Comparison of ENCODE assay signal across 1 cellular context in the genomic region with DNA sequence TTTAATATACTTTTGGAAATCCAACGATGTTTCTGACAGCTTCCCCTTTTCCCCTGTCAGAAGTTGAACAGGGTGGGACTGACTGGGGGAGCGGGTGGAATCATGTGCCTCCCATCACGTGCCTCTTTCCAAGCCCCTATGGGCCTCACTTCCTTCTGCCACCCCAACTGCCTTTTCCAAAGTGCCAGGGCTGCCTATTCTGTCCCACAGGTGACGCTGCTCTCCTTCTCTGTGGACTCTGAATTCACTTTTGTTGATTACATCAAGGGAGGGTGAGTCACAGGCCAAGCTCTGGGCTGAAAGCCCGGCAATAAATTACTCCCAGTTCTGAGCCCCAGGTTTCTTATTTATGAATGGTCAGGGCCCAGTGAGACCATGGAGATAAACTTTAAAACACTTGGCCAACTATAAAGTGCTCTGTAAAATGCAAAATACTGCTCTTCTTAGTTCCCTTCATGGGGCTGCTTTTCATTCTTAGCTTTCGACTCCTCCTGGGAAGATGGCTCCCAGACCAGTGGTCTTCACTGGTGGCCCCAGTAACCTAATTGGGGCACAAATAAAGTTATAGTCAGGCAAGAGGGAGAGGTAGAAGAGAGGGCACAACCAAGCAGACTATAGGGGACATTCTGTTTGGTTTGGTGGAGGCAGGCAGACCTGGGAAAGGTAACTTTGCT.
TF ChIP-seq lines count a peak whose summit lies in the region.

No MANE protein-coding gene starts in this region.

TF ChIP-seq in HEK293, 187 proteins besides CTCF, POLR2A, EP300 and RAD21 (continued from another document and continues in another):
- no peak for TF ChIP-seq MZF1 (tag by site-specific recombination; IDR thresholded peaks at IDR 0.05; ENCODE audit: borderline replicate concordance)
- TF ChIP-seq, protein P1, sequence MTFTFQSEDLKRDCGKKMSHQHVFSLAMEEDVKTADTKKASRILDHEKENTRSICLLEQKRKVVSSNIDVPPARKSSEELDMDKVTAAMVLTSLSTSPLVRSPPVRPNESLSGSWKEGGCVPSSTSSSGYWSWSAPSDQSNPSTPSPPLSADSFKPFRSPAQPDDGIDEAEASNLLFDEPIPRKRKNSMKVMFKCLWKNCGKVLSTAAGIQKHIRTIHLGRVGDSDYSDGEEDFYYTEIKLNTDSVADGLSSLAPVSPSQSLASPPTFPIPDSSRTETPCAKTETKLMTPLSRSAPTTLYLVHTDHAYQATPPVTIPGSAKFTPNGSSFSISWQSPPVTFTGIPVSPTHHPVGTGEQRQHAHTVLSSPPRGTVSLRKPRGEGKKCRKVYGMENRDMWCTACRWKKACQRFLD (tag by site-specific recombination; IDR thresholded peaks at IDR 0.05) = no peak
- TF ChIP-seq, protein P2, sequence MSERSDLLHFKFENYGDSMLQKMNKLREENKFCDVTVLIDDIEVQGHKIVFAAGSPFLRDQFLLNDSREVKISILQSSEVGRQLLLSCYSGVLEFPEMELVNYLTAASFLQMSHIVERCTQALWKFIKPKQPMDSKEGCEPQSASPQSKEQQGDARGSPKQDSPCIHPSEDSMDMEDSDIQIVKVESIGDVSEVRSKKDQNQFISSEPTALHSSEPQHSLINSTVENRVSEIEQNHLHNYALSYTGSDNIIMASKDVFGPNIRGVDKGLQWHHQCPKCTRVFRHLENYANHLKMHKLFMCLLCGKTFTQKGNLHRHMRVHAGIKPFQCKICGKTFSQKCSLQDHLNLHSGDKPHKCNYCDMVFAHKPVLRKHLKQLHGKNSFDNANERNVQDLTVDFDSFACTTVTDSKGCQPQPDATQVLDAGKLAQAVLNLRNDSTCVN (tag by site-specific recombination; optimal IDR thresholded peaks at IDR 0.05) = no peak
- TF ChIP-seq ZNF501 (tag by site-specific recombination; IDR thresholded peaks at IDR 0.05) = no peak
- TF ChIP-seq, protein P3, sequence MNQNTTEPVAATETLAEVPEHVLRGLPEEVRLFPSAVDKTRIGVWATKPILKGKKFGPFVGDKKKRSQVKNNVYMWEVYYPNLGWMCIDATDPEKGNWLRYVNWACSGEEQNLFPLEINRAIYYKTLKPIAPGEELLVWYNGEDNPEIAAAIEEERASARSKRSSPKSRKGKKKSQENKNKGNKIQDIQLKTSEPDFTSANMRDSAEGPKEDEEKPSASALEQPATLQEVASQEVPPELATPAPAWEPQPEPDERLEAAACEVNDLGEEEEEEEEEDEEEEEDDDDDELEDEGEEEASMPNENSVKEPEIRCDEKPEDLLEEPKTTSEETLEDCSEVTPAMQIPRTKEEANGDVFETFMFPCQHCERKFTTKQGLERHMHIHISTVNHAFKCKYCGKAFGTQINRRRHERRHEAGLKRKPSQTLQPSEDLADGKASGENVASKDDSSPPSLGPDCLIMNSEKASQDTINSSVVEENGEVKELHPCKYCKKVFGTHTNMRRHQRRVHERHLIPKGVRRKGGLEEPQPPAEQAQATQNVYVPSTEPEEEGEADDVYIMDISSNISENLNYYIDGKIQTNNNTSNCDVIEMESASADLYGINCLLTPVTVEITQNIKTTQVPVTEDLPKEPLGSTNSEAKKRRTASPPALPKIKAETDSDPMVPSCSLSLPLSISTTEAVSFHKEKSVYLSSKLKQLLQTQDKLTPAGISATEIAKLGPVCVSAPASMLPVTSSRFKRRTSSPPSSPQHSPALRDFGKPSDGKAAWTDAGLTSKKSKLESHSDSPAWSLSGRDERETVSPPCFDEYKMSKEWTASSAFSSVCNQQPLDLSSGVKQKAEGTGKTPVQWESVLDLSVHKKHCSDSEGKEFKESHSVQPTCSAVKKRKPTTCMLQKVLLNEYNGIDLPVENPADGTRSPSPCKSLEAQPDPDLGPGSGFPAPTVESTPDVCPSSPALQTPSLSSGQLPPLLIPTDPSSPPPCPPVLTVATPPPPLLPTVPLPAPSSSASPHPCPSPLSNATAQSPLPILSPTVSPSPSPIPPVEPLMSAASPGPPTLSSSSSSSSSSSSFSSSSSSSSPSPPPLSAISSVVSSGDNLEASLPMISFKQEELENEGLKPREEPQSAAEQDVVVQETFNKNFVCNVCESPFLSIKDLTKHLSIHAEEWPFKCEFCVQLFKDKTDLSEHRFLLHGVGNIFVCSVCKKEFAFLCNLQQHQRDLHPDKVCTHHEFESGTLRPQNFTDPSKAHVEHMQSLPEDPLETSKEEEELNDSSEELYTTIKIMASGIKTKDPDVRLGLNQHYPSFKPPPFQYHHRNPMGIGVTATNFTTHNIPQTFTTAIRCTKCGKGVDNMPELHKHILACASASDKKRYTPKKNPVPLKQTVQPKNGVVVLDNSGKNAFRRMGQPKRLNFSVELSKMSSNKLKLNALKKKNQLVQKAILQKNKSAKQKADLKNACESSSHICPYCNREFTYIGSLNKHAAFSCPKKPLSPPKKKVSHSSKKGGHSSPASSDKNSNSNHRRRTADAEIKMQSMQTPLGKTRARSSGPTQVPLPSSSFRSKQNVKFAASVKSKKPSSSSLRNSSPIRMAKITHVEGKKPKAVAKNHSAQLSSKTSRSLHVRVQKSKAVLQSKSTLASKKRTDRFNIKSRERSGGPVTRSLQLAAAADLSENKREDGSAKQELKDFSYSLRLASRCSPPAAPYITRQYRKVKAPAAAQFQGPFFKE (tag by site-specific recombination; IDR thresholded peaks at IDR 0.05; ENCODE audit: borderline replicate concordance) = no peak
- TF ChIP-seq ZNF626 (tag by site-specific recombination; IDR thresholded peaks at IDR 0.05) = no peak
- TF ChIP-seq ZNF138 (tag by site-specific recombination; IDR thresholded peaks at IDR 0.05; ENCODE audit: borderline replicate concordance) = no peak
- peak; percentile 10; the same call in 1 of the 2 replicates for TF ChIP-seq ZBTB20 (tag by site-specific recombination; IDR thresholded peaks at IDR 0.05)
- TF ChIP-seq, protein P4, sequence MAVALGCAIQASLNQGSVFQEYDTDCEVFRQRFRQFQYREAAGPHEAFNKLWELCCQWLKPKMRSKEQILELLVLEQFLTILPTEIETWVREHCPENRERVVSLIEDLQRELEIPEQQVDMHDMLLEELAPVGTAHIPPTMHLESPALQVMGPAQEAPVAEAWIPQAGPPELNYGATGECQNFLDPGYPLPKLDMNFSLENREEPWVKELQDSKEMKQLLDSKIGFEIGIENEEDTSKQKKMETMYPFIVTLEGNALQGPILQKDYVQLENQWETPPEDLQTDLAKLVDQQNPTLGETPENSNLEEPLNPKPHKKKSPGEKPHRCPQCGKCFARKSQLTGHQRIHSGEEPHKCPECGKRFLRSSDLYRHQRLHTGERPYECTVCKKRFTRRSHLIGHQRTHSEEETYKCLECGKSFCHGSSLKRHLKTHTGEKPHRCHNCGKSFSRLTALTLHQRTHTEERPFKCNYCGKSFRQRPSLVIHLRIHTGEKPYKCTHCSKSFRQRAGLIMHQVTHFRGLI (tag by site-specific recombination; IDR thresholded peaks at IDR 0.05) = peak; percentile 50; the same call in 1 of the 2 replicates
- TF ChIP-seq, protein P5, sequence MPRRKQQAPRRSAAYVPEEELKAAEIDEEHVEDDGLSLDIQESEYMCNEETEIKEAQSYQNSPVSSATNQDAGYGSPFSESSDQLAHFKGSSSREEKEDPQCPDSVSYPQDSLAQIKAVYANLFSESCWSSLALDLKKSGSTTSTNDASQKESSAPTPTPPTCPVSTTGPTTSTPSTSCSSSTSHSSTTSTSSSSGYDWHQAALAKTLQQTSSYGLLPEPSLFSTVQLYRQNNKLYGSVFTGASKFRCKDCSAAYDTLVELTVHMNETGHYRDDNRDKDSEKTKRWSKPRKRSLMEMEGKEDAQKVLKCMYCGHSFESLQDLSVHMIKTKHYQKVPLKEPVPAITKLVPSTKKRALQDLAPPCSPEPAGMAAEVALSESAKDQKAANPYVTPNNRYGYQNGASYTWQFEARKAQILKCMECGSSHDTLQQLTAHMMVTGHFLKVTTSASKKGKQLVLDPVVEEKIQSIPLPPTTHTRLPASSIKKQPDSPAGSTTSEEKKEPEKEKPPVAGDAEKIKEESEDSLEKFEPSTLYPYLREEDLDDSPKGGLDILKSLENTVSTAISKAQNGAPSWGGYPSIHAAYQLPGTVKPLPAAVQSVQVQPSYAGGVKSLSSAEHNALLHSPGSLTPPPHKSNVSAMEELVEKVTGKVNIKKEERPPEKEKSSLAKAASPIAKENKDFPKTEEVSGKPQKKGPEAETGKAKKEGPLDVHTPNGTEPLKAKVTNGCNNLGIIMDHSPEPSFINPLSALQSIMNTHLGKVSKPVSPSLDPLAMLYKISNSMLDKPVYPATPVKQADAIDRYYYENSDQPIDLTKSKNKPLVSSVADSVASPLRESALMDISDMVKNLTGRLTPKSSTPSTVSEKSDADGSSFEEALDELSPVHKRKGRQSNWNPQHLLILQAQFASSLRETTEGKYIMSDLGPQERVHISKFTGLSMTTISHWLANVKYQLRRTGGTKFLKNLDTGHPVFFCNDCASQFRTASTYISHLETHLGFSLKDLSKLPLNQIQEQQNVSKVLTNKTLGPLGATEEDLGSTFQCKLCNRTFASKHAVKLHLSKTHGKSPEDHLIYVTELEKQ (tag by site-specific recombination; IDR thresholded peaks at IDR 0.05; ENCODE audit: borderline replicate concordance) = no peak
- no peak for TF ChIP-seq ZNF292 (tag by site-specific recombination; IDR thresholded peaks at IDR 0.05; ENCODE audit: borderline replicate concordance, low read depth)
- TF ChIP-seq ZNF677 (tag by site-specific recombination; IDR thresholded peaks at IDR 0.05) = no peak
- no peak for TF ChIP-seq ZNF777 (tag by site-specific recombination; IDR thresholded peaks at IDR 0.05; ENCODE audit: borderline replicate concordance)
- TF ChIP-seq GLI4 (tag by site-specific recombination; IDR thresholded peaks at IDR 0.05) = no peak
- TF ChIP-seq, protein P6, sequence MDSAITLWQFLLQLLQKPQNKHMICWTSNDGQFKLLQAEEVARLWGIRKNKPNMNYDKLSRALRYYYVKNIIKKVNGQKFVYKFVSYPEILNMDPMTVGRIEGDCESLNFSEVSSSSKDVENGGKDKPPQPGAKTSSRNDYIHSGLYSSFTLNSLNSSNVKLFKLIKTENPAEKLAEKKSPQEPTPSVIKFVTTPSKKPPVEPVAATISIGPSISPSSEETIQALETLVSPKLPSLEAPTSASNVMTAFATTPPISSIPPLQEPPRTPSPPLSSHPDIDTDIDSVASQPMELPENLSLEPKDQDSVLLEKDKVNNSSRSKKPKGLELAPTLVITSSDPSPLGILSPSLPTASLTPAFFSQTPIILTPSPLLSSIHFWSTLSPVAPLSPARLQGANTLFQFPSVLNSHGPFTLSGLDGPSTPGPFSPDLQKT (IDR thresholded peaks at IDR 0.05; ENCODE audit: borderline replicate concordance, low read depth, low read length) = no peak
- TF ChIP-seq WT1 (tag by site-specific recombination; IDR thresholded peaks at IDR 0.05) = no peak
- no peak for TF ChIP-seq SETDB1 (IDR thresholded peaks at IDR 0.05; ENCODE audit: insufficient read length, low read length)
- TF ChIP-seq, protein P7, sequence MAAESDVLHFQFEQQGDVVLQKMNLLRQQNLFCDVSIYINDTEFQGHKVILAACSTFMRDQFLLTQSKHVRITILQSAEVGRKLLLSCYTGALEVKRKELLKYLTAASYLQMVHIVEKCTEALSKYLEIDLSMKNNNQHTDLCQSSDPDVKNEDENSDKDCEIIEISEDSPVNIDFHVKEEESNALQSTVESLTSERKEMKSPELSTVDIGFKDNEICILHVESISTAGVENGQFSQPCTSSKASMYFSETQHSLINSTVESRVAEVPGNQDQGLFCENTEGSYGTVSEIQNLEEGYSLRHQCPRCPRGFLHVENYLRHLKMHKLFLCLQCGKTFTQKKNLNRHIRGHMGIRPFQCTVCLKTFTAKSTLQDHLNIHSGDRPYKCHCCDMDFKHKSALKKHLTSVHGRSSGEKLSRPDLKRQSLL (tag by site-specific recombination; IDR thresholded peaks at IDR 0.05) = no peak
- no peak for TF ChIP-seq ZNF114 (tag by site-specific recombination; IDR thresholded peaks at IDR 0.05)
- no peak for TF ChIP-seq ZFP69B (tag by site-specific recombination; IDR thresholded peaks at IDR 0.05)
- 0 out of 2 replicates have a peak, but pooled peaks have one; percentile 28 for TF ChIP-seq KLF10 (tag by site-specific recombination; IDR thresholded peaks at IDR 0.05)
- TF ChIP-seq, protein P8, sequence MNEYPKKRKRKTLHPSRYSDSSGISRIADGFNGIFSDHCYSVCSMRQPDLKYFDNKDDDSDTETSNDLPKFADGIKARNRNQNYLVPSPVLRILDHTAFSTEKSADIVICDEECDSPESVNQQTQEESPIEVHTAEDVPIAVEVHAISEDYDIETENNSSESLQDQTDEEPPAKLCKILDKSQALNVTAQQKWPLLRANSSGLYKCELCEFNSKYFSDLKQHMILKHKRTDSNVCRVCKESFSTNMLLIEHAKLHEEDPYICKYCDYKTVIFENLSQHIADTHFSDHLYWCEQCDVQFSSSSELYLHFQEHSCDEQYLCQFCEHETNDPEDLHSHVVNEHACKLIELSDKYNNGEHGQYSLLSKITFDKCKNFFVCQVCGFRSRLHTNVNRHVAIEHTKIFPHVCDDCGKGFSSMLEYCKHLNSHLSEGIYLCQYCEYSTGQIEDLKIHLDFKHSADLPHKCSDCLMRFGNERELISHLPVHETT (tag by site-specific recombination; IDR thresholded peaks at IDR 0.05) = no peak
- TF ChIP-seq, protein P9, sequence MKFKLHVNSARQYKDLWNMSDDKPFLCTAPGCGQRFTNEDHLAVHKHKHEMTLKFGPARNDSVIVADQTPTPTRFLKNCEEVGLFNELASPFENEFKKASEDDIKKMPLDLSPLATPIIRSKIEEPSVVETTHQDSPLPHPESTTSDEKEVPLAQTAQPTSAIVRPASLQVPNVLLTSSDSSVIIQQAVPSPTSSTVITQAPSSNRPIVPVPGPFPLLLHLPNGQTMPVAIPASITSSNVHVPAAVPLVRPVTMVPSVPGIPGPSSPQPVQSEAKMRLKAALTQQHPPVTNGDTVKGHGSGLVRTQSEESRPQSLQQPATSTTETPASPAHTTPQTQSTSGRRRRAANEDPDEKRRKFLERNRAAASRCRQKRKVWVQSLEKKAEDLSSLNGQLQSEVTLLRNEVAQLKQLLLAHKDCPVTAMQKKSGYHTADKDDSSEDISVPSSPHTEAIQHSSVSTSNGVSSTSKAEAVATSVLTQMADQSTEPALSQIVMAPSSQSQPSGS (tag by site-specific recombination; IDR thresholded peaks at IDR 0.05; ENCODE audit: low read depth) = no peak
